ENCODE assay signal across 1 cellular context in genomic region chr10:129715805-129716785, GRCh38.
TF ChIP-seq lines count a peak whose summit lies in the region.

No MANE protein-coding gene starts in this region.

TF ChIP-seq in WTC11, 78 proteins besides CTCF, POLR2A, EP300 and RAD21 (continued from another document):
- no peak for TF ChIP-seq ZNF532 (CRISPR knock-in tag; IDR thresholded peaks at IDR 0.05; ENCODE audit: borderline replicate concordance)
- no peak for TF ChIP-seq ZSCAN18 (CRISPR knock-in tag; IDR thresholded peaks at IDR 0.05)
- no peak for TF ChIP-seq ZNF671 (CRISPR knock-in tag; IDR thresholded peaks at IDR 0.05)
- no peak for TF ChIP-seq TCF7 (CRISPR knock-in tag; IDR thresholded peaks at IDR 0.05; ENCODE audit: low read depth)
- TF ChIP-seq SMAD4 (CRISPR knock-in tag; IDR thresholded peaks at IDR 0.05) = no peak
- no peak for TF ChIP-seq ZMAT4 (CRISPR knock-in tag; IDR thresholded peaks at IDR 0.05)
- no peak for TF ChIP-seq E2F5 (CRISPR knock-in tag; IDR thresholded peaks at IDR 0.05)
- TF ChIP-seq ZNF121 (CRISPR knock-in tag; IDR thresholded peaks at IDR 0.05) = no peak
- no peak for TF ChIP-seq SMAD3 (CRISPR knock-in tag; IDR thresholded peaks at IDR 0.05; ENCODE audit: borderline replicate concordance)
- TF ChIP-seq SP1 (CRISPR knock-in tag; conservative IDR thresholded peaks at IDR 0.05) = no peak
- no peak for TF ChIP-seq ARID4B (CRISPR knock-in tag; IDR thresholded peaks at IDR 0.05; ENCODE audit: borderline replicate concordance)
- no peak for TF ChIP-seq TEAD1 (CRISPR knock-in tag; IDR thresholded peaks at IDR 0.05)
- TF ChIP-seq USF1 (CRISPR knock-in tag; IDR thresholded peaks at IDR 0.05) = no peak
